1 cellular context compared by ENCODE assay signal in the genomic region with DNA sequence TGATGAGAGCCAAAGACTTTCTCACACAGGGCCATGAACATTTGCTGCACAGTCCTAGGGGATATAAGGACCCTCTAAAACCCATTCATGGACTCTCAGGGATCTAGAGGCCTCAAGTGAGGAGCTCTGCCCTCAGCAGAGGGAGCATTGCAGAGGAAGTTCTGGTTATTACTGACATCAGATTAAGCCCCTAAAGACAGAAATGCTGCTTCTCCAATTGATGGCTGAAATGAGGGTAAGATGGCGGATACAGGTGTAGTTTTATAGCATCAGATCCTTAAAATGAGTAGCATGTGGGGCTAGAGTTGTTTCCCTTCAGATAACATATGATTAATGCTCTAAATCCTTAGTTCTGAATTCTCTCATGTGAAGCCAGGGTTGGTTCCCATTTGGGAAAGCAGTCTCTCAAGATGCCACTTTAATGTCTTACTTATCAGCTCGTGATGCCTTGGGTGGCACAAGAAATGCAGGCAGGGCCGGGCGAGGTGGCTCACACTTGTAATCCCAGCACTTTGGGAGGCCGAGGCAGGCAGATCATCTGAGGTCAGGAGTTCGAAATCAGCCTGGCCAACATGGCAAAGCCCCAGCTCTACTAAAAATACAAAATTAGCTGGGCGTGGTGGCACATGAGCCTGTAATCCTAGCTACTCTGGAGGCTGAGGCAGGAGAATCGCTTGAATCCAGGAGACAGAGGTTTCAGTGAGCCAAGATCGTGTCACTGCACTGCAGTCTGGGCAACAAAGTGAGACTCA.
TF ChIP-seq lines count a peak whose summit lies in the region.

No MANE protein-coding gene starts in this region.

TF ChIP-seq in GM12878, 131 proteins besides CTCF, POLR2A, EP300 and RAD21 (continued from another document):
- peak; percentile 79 for TF ChIP-seq YY1 (IDR thresholded peaks at IDR 0.05; ENCODE audit: low read depth, low read length)
- TF ChIP-seq SMAD5 (IDR thresholded peaks at IDR 0.05; ENCODE audit: low read depth): peak; percentile 29; the same call in 1 of the 2 replicates
- TF ChIP-seq, protein P1, sequence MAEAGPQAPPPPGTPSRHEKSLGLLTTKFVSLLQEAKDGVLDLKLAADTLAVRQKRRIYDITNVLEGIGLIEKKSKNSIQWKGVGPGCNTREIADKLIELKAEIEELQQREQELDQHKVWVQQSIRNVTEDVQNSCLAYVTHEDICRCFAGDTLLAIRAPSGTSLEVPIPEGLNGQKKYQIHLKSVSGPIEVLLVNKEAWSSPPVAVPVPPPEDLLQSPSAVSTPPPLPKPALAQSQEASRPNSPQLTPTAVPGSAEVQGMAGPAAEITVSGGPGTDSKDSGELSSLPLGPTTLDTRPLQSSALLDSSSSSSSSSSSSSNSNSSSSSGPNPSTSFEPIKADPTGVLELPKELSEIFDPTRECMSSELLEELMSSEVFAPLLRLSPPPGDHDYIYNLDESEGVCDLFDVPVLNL (IDR thresholded peaks at IDR 0.05; ENCODE audit: low read depth, low read length): no peak
- peak; percentile 57; the same call in 1 of the 2 replicates for TF ChIP-seq POLR2AphosphoS5 (IDR thresholded peaks at IDR 0.05; ENCODE audit: low read length)
- TF ChIP-seq HDGF (IDR thresholded peaks at IDR 0.05): peak; percentile 53; the same call in 1 of the 2 replicates
- peak; percentile 40; the same call in 1 of the 2 replicates for TF ChIP-seq POLR2AphosphoS2 (IDR thresholded peaks at IDR 0.05; ENCODE audit: low read depth, low read length)
TF ChIP-seq in GM12878: peak in this region for 5.
